In the genomic region with DNA sequence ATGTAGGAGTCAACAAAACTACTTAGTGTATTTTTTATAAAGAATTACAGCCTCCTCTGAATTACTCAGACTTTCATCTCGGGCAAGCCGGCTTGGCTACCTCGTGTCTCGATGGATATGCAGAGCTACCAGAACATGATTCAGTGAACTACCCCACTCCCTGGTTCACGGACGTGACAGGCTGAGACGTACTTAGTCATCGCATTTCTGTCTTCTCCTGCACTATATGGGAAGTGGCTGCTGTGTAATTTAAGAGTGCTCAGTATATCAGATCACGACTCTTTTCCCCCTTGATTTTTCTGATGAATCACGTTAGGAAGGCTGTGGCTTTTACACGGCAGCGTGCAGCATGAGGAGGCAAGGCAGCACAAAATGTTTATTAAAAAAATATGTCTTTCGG, we compare ENCODE assay signal across 9 cellular contexts.
DNase-seq lines count a peak whose midpoint lies in the region; ATAC-seq and TF ChIP-seq lines count a peak whose summit lies in the region.
"Had no signal": no experiment of that assay in that cellular context is flagged by ENCODE, and none has a peak within 500 bp of the region (broad histone marks: within the 10 kb centered on the region; RNA-seq: fewer than 3 reads in every experiment).

No MANE protein-coding gene starts in this region.

- H3K9ac ChIP-seq in neuronal stem cell (ENCODE audit: low read depth, low read length, poor library complexity), result no peak overlapping the region

- H3K36me3 ChIP-seq in neuronal stem cell (replicated peaks in 1 of 2; ENCODE audit: control insufficient read depth in 2 of 2, insufficient read depth in 2 of 2, low read length in 2 of 2), result no peaks in the 10 kb centered on the region

- no peak overlapping the region for H3K23ac ChIP-seq in neuronal stem cell (ENCODE audit: low read depth, low read length, poor library complexity)

- no peak overlapping the region for H3K4me2 ChIP-seq in neuronal stem cell (ENCODE audit: insufficient read depth, low read length, poor library complexity, severe bottlenecking)

- H2BK15ac ChIP-seq in neuronal stem cell (ENCODE audit: low read length), result no peak overlapping the region

- H3K4me3 ChIP-seq in cardiac fibroblast (replicated peaks in 1 of 2; ENCODE audit: low read depth in 2 of 2, low read length in 2 of 2) (no peak overlapping the region), neuronal stem cell (ENCODE audit: low read length in 2 of 2) (no peak overlapping the region)

- H3K79me1 ChIP-seq in neuronal stem cell (ENCODE audit: low read depth, low read length), result no peaks in the 10 kb centered on the region

- ATAC-seq in GM21515 (IDR thresholded peaks at IDR 0.05; ENCODE audit: unreplicated experiment), result no peak

- no peak overlapping the region for H4K8ac ChIP-seq in neuronal stem cell (ENCODE audit: low read depth, low read length)

- H3K27ac ChIP-seq in neuronal stem cell (replicated peaks; ENCODE audit: low read length), result no peak overlapping the region

- WGBS in neuronal stem cell (ENCODE audit: extremely low coverage in 2 of 2, insufficient read length in 2 of 2, insufficient replicate concordance in 1 of 2), 2 donors, result no CpG with 5 or more reads among the region's 13 CpGs

- H2BK120ac ChIP-seq in neuronal stem cell (ENCODE audit: low read depth, low read length), result no peak overlapping the region

- no peaks in the 10 kb centered on the region for H3K27me3 ChIP-seq in neuronal stem cell (ENCODE audit: control insufficient read depth in 3 of 3, insufficient read depth in 3 of 3, low read depth in 1 of 3, low read length in 3 of 3)

- no peaks in the 10 kb centered on the region for H3K9me3 ChIP-seq in neuronal stem cell (replicated peaks in 1 of 2; ENCODE audit: control insufficient read depth in 2 of 2, insufficient read depth in 1 of 2, low read depth in 1 of 2, low read length in 2 of 2)

- TF ChIP-seq CTCF in cardiac fibroblast (IDR thresholded peaks at IDR 0.05; ENCODE audit: low read depth, low read length), result no peak

- H2AFZ ChIP-seq in neuronal stem cell (ENCODE audit: low read length), result no peak overlapping the region

- no peak overlapping the region for H3K18ac ChIP-seq in neuronal stem cell (ENCODE audit: low read length)

- H4K91ac ChIP-seq in neuronal stem cell (ENCODE audit: low read depth, low read length, poor library complexity), result no peak overlapping the region

- DNase-seq in Daoy (ENCODE audit: low read depth) (peak; percentile 91), T1000 (lab: John Stamatoyannopoulos, UW) (peak; percentile 71), cardiac fibroblast (ENCODE audit: low read depth in 2 of 2) (peak; percentile 81 to 90), anterior cingulate cortex (lab: John Stamatoyannopoulos, UW) (no peak), neuronal stem cell (ENCODE audit: low spot score) (no peak), NCI-H1436 treated with DMSO at 0.1 percent for 48 hours (lab: John Stamatoyannopoulos, UW) (no peak)
- peak; percentile 36 to 61 (median 47) for DNase-seq in stimulated activated CD4-positive, alpha-beta T cell treated with anti-CD3 and anti-CD28 coated beads, Interleukin-12 subunit alpha, Interleukin-12 subunit beta, amount 100 ng/mL, for 48 hours (ENCODE audit: low read depth in 2 of 3, low spot score in 1 of 3)
- DNase-seq: RPMI8226 had no signal

- H3K4me1 ChIP-seq in neuronal stem cell (ENCODE audit: control insufficient read depth in 2 of 2, insufficient read depth in 1 of 2, low read depth in 1 of 2, low read length in 2 of 2), result peaks cover 2 to 16% of the 10 kb centered on the region in 2 donors

- no peak overlapping the region for H3K14ac ChIP-seq in neuronal stem cell (ENCODE audit: low read length)

- no peak overlapping the region for H2BK5ac ChIP-seq in neuronal stem cell (ENCODE audit: low read length)

- H2BK12ac ChIP-seq in neuronal stem cell (ENCODE audit: low read length), result no peak overlapping the region

- no peak overlapping the region for H2AK5ac ChIP-seq in neuronal stem cell (ENCODE audit: low read depth, low read length)

- H3K4ac ChIP-seq in neuronal stem cell (ENCODE audit: low read length), result no peak overlapping the region

Comparison
In these comparisons a context has a peak if more than half of its experiments do, and no peak if none do; other contexts are left out.
1. DNase-seq: peak in Daoy (single experiment), T1000 (single experiment), cardiac fibroblast (2 of 2) and stimulated activated CD4-positive, alpha-beta T cell treated with anti-CD3 and anti-CD28 coated beads, Interleukin-12 subunit alpha, Interleukin-12 subunit beta, amount 100 ng/mL, for 48 hours (3 of 3); none in anterior cingulate cortex (0 of 58), neuronal stem cell (single experiment) and NCI-H1436 treated with DMSO at 0.1 percent for 48 hours (single experiment).